In genomic region chr6:7820288-7820835, GRCh38 we compare ENCODE assay signal across 26 cellular contexts.
"Had no signal": no experiment of that assay in that cellular context is flagged by ENCODE, and none has a peak within 500 bp of the region (broad histone marks: within the 10 kb centered on the region; RNA-seq: fewer than 3 reads in every experiment).

No MANE protein-coding gene starts in this region.

- H3K4me2 ChIP-seq: neural progenitor cell had no signal

- H3K9ac ChIP-seq: neural progenitor cell, parathyroid adenoma had no signal

- H3K36me3 ChIP-seq: neural progenitor cell, neutrophil, ovary, right lobe of liver, sigmoid colon, stomach, thoracic aorta, thyroid gland, tibial nerve, upper lobe of right lung, uterus had no signal

- H3K27ac ChIP-seq: neural progenitor cell, neutrophil, ovary, parathyroid adenoma, psoas muscle, right lobe of liver, stomach, thoracic aorta, thyroid gland, tibial nerve, upper lobe of right lung had no signal

- H3K9me3 ChIP-seq: neutrophil, ovary, psoas muscle, right lobe of liver, sigmoid colon, stomach, thoracic aorta, thyroid gland, tibial nerve, upper lobe of right lung, uterus had no signal

- H2AFZ ChIP-seq: neural progenitor cell, parathyroid adenoma had no signal

- H3K27me3 ChIP-seq: neural progenitor cell, ovary, right lobe of liver, sigmoid colon, stomach, thyroid gland, tibial nerve, upper lobe of right lung, uterus had no signal

- ATAC-seq: natural killer cell; psoas muscle; right cardiac atrium; right lobe of liver; stimulated activated effector memory CD8-positive, alpha-beta T cell treated with anti-CD3 and anti-CD28 coated beads, Interleukin-12 subunit alpha, Interleukin-12 subunit beta, amount 100 ng/mL, for 72 hours; stimulated activated naive B cell treated with anti-CD40 and anti-IgM and Interleukin-4, amounts not matched to agents 10 μg/mL and 1 μg/mL and 100 μg/mL, for 72 hours; upper lobe of right lung had no signal

- DNase-seq: naive B cell; natural killer cell; nucleus accumbens; ovary; posterior cingulate gyrus; psoas muscle; right cardiac atrium; right lobe of liver; sigmoid colon; small intestine; stimulated activated CD4-positive, alpha-beta T cell treated with anti-CD3 and anti-CD28 coated beads, Interleukin-15, amount 100 ng/mL, for 24 hours; stimulated activated CD4-positive, alpha-beta T cell treated with anti-CD3 and anti-CD28 coated beads, Interleukin-2, amount 100 ng/mL, for 24 hours; stimulated activated CD4-positive, alpha-beta T cell treated with anti-CD3 and anti-CD28 coated beads, Interleukin-2, amount 100 ng/mL, for 48 hours; stimulated activated CD4-positive, alpha-beta T cell treated with anti-CD3 and anti-CD28 coated beads, Interleukin-4, amount 100 ng/mL, for 24 hours; stimulated activated naive B cell treated with anti-CD40 and anti-IgM and Interleukin-4, amounts not matched to agents 10 μg/mL and 1 μg/mL and 100 μg/mL, for 72 hours; stimulated activated naive CD4-positive, alpha-beta T cell treated with Interleukin-2 at 50 U/mL for 16 hours; stomach; thyroid gland; upper lobe of right lung; uterus had no signal

- H3K4me1 ChIP-seq: neural progenitor cell, parathyroid adenoma, psoas muscle, right lobe of liver, sigmoid colon, stomach, tibial nerve, upper lobe of right lung, uterus had no signal

- H3K79me2 ChIP-seq: parathyroid adenoma had no signal

- H3K4me3 ChIP-seq: neural progenitor cell, ovary, psoas muscle, right lobe of liver, sigmoid colon, stomach, thoracic aorta, thyroid gland, tibial nerve, upper lobe of right lung, uterus had no signal

- FAIRE-seq: small intestine had no signal
